ENCODE assay signal across 8 cellular contexts in the genomic region with DNA sequence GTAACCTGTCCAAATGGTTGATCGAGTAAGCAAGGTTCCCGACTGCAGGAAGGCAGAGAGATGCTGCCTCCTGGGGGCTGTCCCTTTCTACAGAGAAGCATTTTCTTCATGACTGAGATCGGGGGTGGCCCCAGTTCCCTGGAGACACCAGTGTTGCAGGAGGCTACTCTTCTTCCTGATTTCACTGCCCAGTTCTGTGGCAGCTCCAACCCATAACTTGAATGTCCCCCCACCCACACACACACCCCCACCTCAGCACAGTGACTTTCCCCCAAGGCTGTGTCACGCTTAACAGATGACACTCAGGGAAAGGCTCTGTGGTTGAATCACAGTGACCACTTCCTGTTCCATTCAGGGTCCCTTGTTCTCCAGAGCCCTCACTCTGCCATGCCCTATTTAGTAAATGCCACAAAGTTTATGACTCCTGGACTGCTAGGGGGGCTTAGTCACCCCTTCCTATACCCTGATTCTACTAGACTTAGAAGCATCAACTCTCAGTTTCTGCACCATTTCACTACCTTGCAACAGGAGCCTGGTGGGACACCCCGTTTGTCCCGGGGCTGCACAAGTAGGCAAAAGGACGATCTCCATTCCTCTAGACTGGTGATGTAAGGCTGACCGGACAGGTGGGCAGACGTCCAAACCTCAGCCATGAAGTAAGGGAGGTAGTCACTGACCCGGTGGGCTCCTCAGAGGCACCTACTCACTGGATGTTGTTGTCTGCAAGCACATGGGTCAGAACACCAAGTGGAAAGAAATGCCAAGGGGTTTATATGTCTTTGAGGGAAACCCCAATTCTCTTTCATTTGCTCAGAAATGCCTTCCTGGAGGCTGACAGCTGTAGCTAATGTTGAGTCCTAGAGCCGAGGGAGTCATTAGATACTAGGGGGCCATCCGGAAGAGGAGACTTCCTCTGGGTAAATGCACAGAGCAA. TPM values are rescaled to one million over a fixed set of nuclear protein-coding genes. Genes with fewer than 3 reads are reported as not detected.
A peak's percentile ranks its signal among the peaks of the same experiment; 100 is the strongest.
DNase-seq lines count a peak whose midpoint lies in the region; TF ChIP-seq lines count a peak whose summit lies in the region.

No MANE protein-coding gene starts in this region.

- DNase-seq in H7 (peak; percentile 52), fibroblast of gingiva (ENCODE audit: low read depth) (peak; percentile 15), spleen (peak; percentile 76), NCI-H2029 (lab: John Stamatoyannopoulos, UW) (no peak), type B pancreatic cell (ENCODE audit: extremely low spot score, unreplicated experiment) (no peak)
- DNase-seq in activated CD4-positive, alpha-beta T cell treated with anti-CD3 and anti-CD28 coated beads, Interleukin-2, amount 50 U/mL, for 48 hours, result peak; percentile 78 to 84

- no peak for TF ChIP-seq POLR2A in spleen (IDR thresholded peaks at IDR 0.05)

- no peak overlapping the region for H2AFZ ChIP-seq in Loucy (ENCODE audit: low read length)

- no peak overlapping the region for H3K9ac ChIP-seq in Loucy (ENCODE audit: low read depth, low read length, poor library complexity, severe bottlenecking)

- no peak overlapping the region for H3K4me3 Mint-ChIP-seq in type B pancreatic cell

- H3K27ac ChIP-seq in spleen, result peak overlapping the region in 1 of 8 donors; percentile 33

- H3K36me3 Mint-ChIP-seq in type B pancreatic cell, result no peaks in the 10 kb centered on the region

- no peaks in the 10 kb centered on the region for H3F3A ChIP-seq in Loucy (ENCODE audit: low read depth)

- H3K79me2 ChIP-seq in Loucy (ENCODE audit: insufficient read depth, low read length), result no peaks in the 10 kb centered on the region

- 36 to 51% (median 38%) methylated on average over 12 of the region's 12 CpGs for WGBS in spleen, 5 donors

- H3K27me3 ChIP-seq in H7 (ENCODE audit: control insufficient read depth, insufficient read depth, low read length), result no peaks in the 10 kb centered on the region
- no peaks in the 10 kb centered on the region for H3K27me3 ChIP-seq in Loucy (ENCODE audit: insufficient read depth, low read length, poor library complexity, severe bottlenecking)
- no peaks in the 10 kb centered on the region for H3K27me3 ChIP-seq in spleen (replicated peaks in 1 of 7)

- H3K9me3 ChIP-seq in Loucy (ENCODE audit: insufficient read depth, low read depth, low read length), result no peaks in the 10 kb centered on the region
- H3K9me3 ChIP-seq in spleen, result no peaks in the 10 kb centered on the region

- H4K20me1 ChIP-seq in Loucy (ENCODE audit: insufficient read depth, low read length, poor library complexity, severe bottlenecking), result no peaks in the 10 kb centered on the region

- H3K9me2 ChIP-seq in Loucy (replicated peaks; ENCODE audit: low read depth, low read length), result no peaks in the 10 kb centered on the region

- H3K36me3 ChIP-seq in H7 (replicated peaks; ENCODE audit: control insufficient read depth, insufficient read depth, low read length) (no peaks in the 10 kb centered on the region), Loucy (ENCODE audit: insufficient read depth, low read length) (no peaks in the 10 kb centered on the region), spleen (no peaks in the 10 kb centered on the region)

- H3K27ac Mint-ChIP-seq in type B pancreatic cell, result no peak overlapping the region

- H3K4me2 ChIP-seq in Loucy (ENCODE audit: low read depth, low read length, poor library complexity, severe bottlenecking), result peak overlapping the region; percentile 74

- no peaks in the 10 kb centered on the region for H3K9me3 Mint-ChIP-seq in type B pancreatic cell

- TF ChIP-seq CTCF in GM12874 (IDR thresholded peaks at IDR 0.05; ENCODE audit: insufficient read depth, low read depth, low read length) (peak; percentile 25; the same call in 1 of the 2 replicates), Loucy (conservative IDR thresholded peaks at IDR 0.05; ENCODE audit: low read length) (peak; percentile 38), spleen (IDR thresholded peaks at IDR 0.05 in 8 of 11, conservative IDR thresholded peaks at IDR 0.05 in 3 of 11) (peak in 7 of 11 experiments; percentile 16 to 34 (median 30)), type B pancreatic cell (conservative IDR thresholded peaks at IDR 0.05) (no peak)

- H3K27me3 Mint-ChIP-seq in type B pancreatic cell, result peaks cover 8% of the 10 kb centered on the region

- H3K4me1 ChIP-seq in Loucy (ENCODE audit: insufficient read depth, low read length, poor library complexity, severe bottlenecking) (peaks cover 16% of the 10 kb centered on the region), spleen (peaks cover 7 to 43% (median 21%) of the 10 kb centered on the region in 6 donors)

- peaks cover 8% of the 10 kb centered on the region for H3K4me1 Mint-ChIP-seq in type B pancreatic cell (ENCODE audit: unreplicated experiment)

- intact Hi-C loops in spleen (cut with DNase I; ENCODE audit: low total_unique reads), result no loop called here

- no peak overlapping the region for H3K4me3 ChIP-seq in H7 (ENCODE audit: insufficient read depth, low read depth, low read length)
- peak overlapping the region; percentile 44 for H3K4me3 ChIP-seq in Loucy (ENCODE audit: low read length, poor library complexity, severe bottlenecking)
- H3K4me3 ChIP-seq in spleen, result no peak overlapping the region

RNA-seq across cellular contexts. Expression of gene SMC3, which starts 31.3 kb away (rescaled TPM):
- total RNA-seq in H7 (2014; rRNA removed; shearing (Covaris generic)), result 33.1 and 57.6 TPM in 2 replicates
- 10 to 100 TPM; 32.4 to 41.2 (median 35.0) TPM for total RNA-seq in spleen
- polyA plus RNA-seq in spleen, result 10 to 100 TPM; 10.4 to 16.7 (median 13.9) TPM
- 39.0 and 60.6 TPM in 2 replicates for total RNA-seq in type B pancreatic cell (ENCODE audit: low replicate concordance)

RNA-seq across cellular contexts. Expression of gene DUSP5, which starts 38.5 kb away (rescaled TPM):
- 24.9 and 25.1 TPM in 2 replicates for total RNA-seq in H7 (2014; rRNA removed; shearing (Covaris generic))
- total RNA-seq in spleen, result 10 to 100 TPM; 17.2 to 71.8 (median 35.6) TPM
- polyA plus RNA-seq in spleen, result 10 to 100 TPM in 2 of 3 donors, 1 to 10 TPM in 1; 9.7 to 17.2 (median 15.7) TPM
- total RNA-seq in type B pancreatic cell (ENCODE audit: low replicate concordance), result 16.3 and 61.6 TPM in 2 replicates

Comparison
In these comparisons a context has a peak if more than half of its experiments do, and no peak if none do; other contexts are left out.
1. DNase-seq: peak in H7 (single experiment), activated CD4-positive, alpha-beta T cell treated with anti-CD3 and anti-CD28 coated beads, Interleukin-2, amount 50 U/mL, for 48 hours (2 of 2), fibroblast of gingiva (single experiment) and spleen (single experiment); none in NCI-H2029 (single experiment) and type B pancreatic cell (single experiment).